8 cellular contexts compared by ENCODE assay signal in genomic region chr6:20688710-20689500, GRCh38.
A peak's percentile ranks its signal among the peaks of the same experiment; 100 is the strongest.
DNase-seq lines count a peak whose midpoint lies in the region; ATAC-seq and TF ChIP-seq lines count a peak whose summit lies in the region.

No MANE protein-coding gene starts in this region.

- no peak overlapping the region for H3K27ac ChIP-seq in stomach
- H3K27ac ChIP-seq in right cardiac atrium (ENCODE audit: low read length) = no peak overlapping the region

- no peak for TF ChIP-seq POLR2A in stomach (IDR thresholded peaks at IDR 0.05)

- ATAC-seq in activated CD8-positive, alpha-beta memory T cell treated with anti-CD3 and anti-CD28 coated beads, Interleukin-2, amount 10 ng/mL, durations not matched to agents 7 days and 5 days = peak; percentile 42
- ATAC-seq in HG02870 (IDR thresholded peaks at IDR 0.05; ENCODE audit: unreplicated experiment) (peak; percentile 94), right cardiac atrium (no peak)

- H3K9me3 Mint-ChIP-seq in activated CD8-positive, alpha-beta memory T cell treated with anti-CD3 and anti-CD28 coated beads, Interleukin-2, amount 10 ng/mL, durations not matched to agents 7 days and 5 days (ENCODE audit: low read depth) = no peaks in the 10 kb centered on the region

- H3K4me3 ChIP-seq in fibroblast of pulmonary artery (replicated peaks; ENCODE audit: low read depth, low read length) (no peak overlapping the region), stomach (no peak overlapping the region), right cardiac atrium (ENCODE audit: low read length) (no peak overlapping the region)

- intact Hi-C loops in stomach (cut with DNase I; ENCODE audit: low total_unique reads) = no loop called here
- intact Hi-C loops in right cardiac atrium (cut with DNase I) = no loop called here

- peak overlapping the region; percentile 34 for H3K27ac Mint-ChIP-seq in activated CD8-positive, alpha-beta memory T cell treated with anti-CD3 and anti-CD28 coated beads, Interleukin-2, amount 10 ng/mL, durations not matched to agents 7 days and 5 days

- H3K9me3 ChIP-seq in stomach (no peaks in the 10 kb centered on the region), right cardiac atrium (ENCODE audit: control insufficient read depth, low read length) (no peaks in the 10 kb centered on the region)

- DNase-seq in activated CD8-positive, alpha-beta memory T cell treated with anti-CD3 and anti-CD28 coated beads, Interleukin-2, amount 10 ng/mL, durations not matched to agents 7 days and 5 days = no peak
- no peak for DNase-seq in activated CD8-positive, alpha-beta memory T cell treated with anti-CD3 and anti-CD28 coated beads for 24 hours
- DNase-seq in NCI-H524 (lab: John Stamatoyannopoulos, UW) (peak; percentile 65 to 91), fibroblast of pulmonary artery (ENCODE audit: low read depth) (peak; percentile 49), stomach (no peak), C1 segment of cervical spinal cord (lab: John Stamatoyannopoulos, UW) (no peak), right cardiac atrium (no peak)

- H3K4me1 ChIP-seq in stomach (peaks cover 0 to 23% (median 8%) of the 10 kb centered on the region in 4 donors), right cardiac atrium (ENCODE audit: control insufficient read depth, insufficient read depth, low read length) (peaks cover 1% of the 10 kb centered on the region)

- WGBS in stomach, 5 donors = 53 to 75% (median 65%) methylated on average over 4 of the region's 4 CpGs
- WGBS in right cardiac atrium = 73% methylated on average over 4 of the region's 4 CpGs

- H3K27me3 ChIP-seq in stomach (no peaks in the 10 kb centered on the region), right cardiac atrium (ENCODE audit: control insufficient read depth, insufficient read depth) (no peaks in the 10 kb centered on the region)

- H3K4me3 Mint-ChIP-seq in activated CD8-positive, alpha-beta memory T cell treated with anti-CD3 and anti-CD28 coated beads, Interleukin-2, amount 10 ng/mL, durations not matched to agents 7 days and 5 days = no peak overlapping the region

- no peak for TF ChIP-seq EP300 in stomach (IDR thresholded peaks at IDR 0.05)

- CTCF ChIA-PET in activated CD8-positive, alpha-beta memory T cell treated with anti-CD3 and anti-CD28 coated beads, Interleukin-2, amount 10 ng/mL, durations not matched to agents 7 days and 5 days (lab: Charles Lee) = no interaction called here

- H3K36me3 ChIP-seq in stomach = no peaks in the 10 kb centered on the region

- H3K27me3 Mint-ChIP-seq in activated CD8-positive, alpha-beta memory T cell treated with anti-CD3 and anti-CD28 coated beads, Interleukin-2, amount 10 ng/mL, durations not matched to agents 7 days and 5 days = no peaks in the 10 kb centered on the region

- H3K36me3 Mint-ChIP-seq in activated CD8-positive, alpha-beta memory T cell treated with anti-CD3 and anti-CD28 coated beads, Interleukin-2, amount 10 ng/mL, durations not matched to agents 7 days and 5 days = peaks cover 16% of the 10 kb centered on the region

- no peak for TF ChIP-seq CTCF in fibroblast of pulmonary artery (IDR thresholded peaks at IDR 0.05; ENCODE audit: low read length, missing control alignments)
- no peak for TF ChIP-seq CTCF in stomach (IDR thresholded peaks at IDR 0.05)

- H3K4me1 Mint-ChIP-seq in activated CD8-positive, alpha-beta memory T cell treated with anti-CD3 and anti-CD28 coated beads, Interleukin-2, amount 10 ng/mL, durations not matched to agents 7 days and 5 days = peaks cover 14% of the 10 kb centered on the region

Comparison
In these comparisons a context has a peak if more than half of its experiments do, and no peak if none do; other contexts are left out.
1. ATAC-seq: peak in activated CD8-positive, alpha-beta memory T cell treated with anti-CD3 and anti-CD28 coated beads, Interleukin-2, amount 10 ng/mL, durations not matched to agents 7 days and 5 days (single experiment) and HG02870 (single experiment); none in right cardiac atrium (0 of 2).
2. DNase-seq: peak in NCI-H524 (2 of 2) and fibroblast of pulmonary artery (single experiment); none in activated CD8-positive, alpha-beta memory T cell treated with anti-CD3 and anti-CD28 coated beads, Interleukin-2, amount 10 ng/mL, durations not matched to agents 7 days and 5 days (single experiment), activated CD8-positive, alpha-beta memory T cell treated with anti-CD3 and anti-CD28 coated beads for 24 hours (single experiment), stomach (single experiment), C1 segment of cervical spinal cord (0 of 14) and right cardiac atrium (0 of 3).